In genomic region chr12:113065126-113066007, GRCh38 we compare ENCODE assay signal across 10 cellular contexts. TPM values are rescaled to one million over a fixed set of nuclear protein-coding genes. Genes with fewer than 3 reads are reported as not detected.
DNase-seq lines count a peak whose midpoint lies in the region; ATAC-seq and TF ChIP-seq lines count a peak whose summit lies in the region.
"Had no signal": no experiment of that assay in that cellular context is flagged by ENCODE, and none has a peak within 500 bp of the region (broad histone marks: within the 10 kb centered on the region; RNA-seq: fewer than 3 reads in every experiment).

No MANE protein-coding gene starts in this region.

- H3K27ac Mint-ChIP-seq in progenitor cell of endocrine pancreas (no peak overlapping the region), CD14-positive monocyte (no peak overlapping the region)

- H3K4me1 Mint-ChIP-seq in progenitor cell of endocrine pancreas (ENCODE audit: low read depth), result no peaks in the 10 kb centered on the region
- H3K4me1 Mint-ChIP-seq in CD14-positive monocyte, result no peaks in the 10 kb centered on the region

- TF ChIP-seq CTCF in progenitor cell of endocrine pancreas (IDR thresholded peaks at IDR 0.05; ENCODE audit: unreplicated experiment) (no peak), CD14-positive monocyte (IDR thresholded peaks at IDR 0.05) (no peak)

- intact Hi-C loops in CD14-positive monocyte (cut with micrococcal nuclease), result no loop called here

- ATAC-seq in GM18907 (IDR thresholded peaks at IDR 0.05; ENCODE audit: unreplicated experiment) (no peak), HG03175 (IDR thresholded peaks at IDR 0.05; ENCODE audit: unreplicated experiment) (no peak)
- ATAC-seq: gastrocnemius medialis had no signal

- H3K36me3 Mint-ChIP-seq in progenitor cell of endocrine pancreas (ENCODE audit: insufficient read depth) (no peaks in the 10 kb centered on the region), CD14-positive monocyte (no peaks in the 10 kb centered on the region)

- H3K9me3 Mint-ChIP-seq in progenitor cell of endocrine pancreas (ENCODE audit: low read depth) (no peaks in the 10 kb centered on the region), CD14-positive monocyte (peaks cover 0 to 2% (median 0%) of the 10 kb centered on the region in 7 donors)

- H3K27me3 Mint-ChIP-seq in progenitor cell of endocrine pancreas, result peaks cover 12% of the 10 kb centered on the region
- peaks cover 4 to 15% (median 14%) of the 10 kb centered on the region in 3 donors for H3K27me3 Mint-ChIP-seq in CD14-positive monocyte (ENCODE audit: low read depth in 3 of 3)

- H3K4me3 Mint-ChIP-seq in progenitor cell of endocrine pancreas (ENCODE audit: low read depth) (no peak overlapping the region), CD14-positive monocyte (no peak overlapping the region)

- DNase-seq in NCI-H2081 (lab: John Stamatoyannopoulos, UW) (peak; percentile 37 to 78), NCI-H2081 treated with DMSO at 0.1 percent for 48 hours (lab: John Stamatoyannopoulos, UW) (no peak), NCI-H1417 (lab: John Stamatoyannopoulos, UW) (peak; percentile 30 to 91 (median 80)), ecto neural progenitor cell (ENCODE audit: low spot score) (peak; percentile 88), progenitor cell of endocrine pancreas (ENCODE audit: low spot score, unreplicated experiment) (peak; percentile 50), CD14-positive monocyte (ENCODE audit: low spot score) (no peak)
- DNase-seq: gastrocnemius medialis had no signal

RNA-seq across cellular contexts. Expression of gene DTX1, which starts 8.8 kb away (rescaled TPM):
- 1.8 TPM in 2 replicates for total RNA-seq in progenitor cell of endocrine pancreas
- polyA plus RNA-seq in CD14-positive monocyte, result under 1 TPM in 1 of 2 donors, not detected in 1; 0.04 TPM
- total RNA-seq: bronchial epithelial cell had no signal

Comparison
In these comparisons a context has a peak if more than half of its experiments do, and no peak if none do; other contexts are left out.
1. DNase-seq: peak in NCI-H2081 (2 of 2), NCI-H1417 (3 of 3), ecto neural progenitor cell (single experiment) and progenitor cell of endocrine pancreas (single experiment); none in NCI-H2081 treated with DMSO at 0.1 percent for 48 hours (single experiment) and CD14-positive monocyte (single experiment).